In genomic region chr9:137502008-137502913, GRCh38 we compare ENCODE assay signal across 1 cellular context.
TF ChIP-seq lines count a peak whose summit lies in the region.

No MANE protein-coding gene starts in this region.

TF ChIP-seq in HepG2, 621 proteins besides CTCF, POLR2A, EP300 and RAD21:
- no peak for TF ChIP-seq SP5 (CRISPR knock-in tag; IDR thresholded peaks at IDR 0.05; ENCODE audit: borderline replicate concordance, low read depth)
- TF ChIP-seq, protein P1, sequence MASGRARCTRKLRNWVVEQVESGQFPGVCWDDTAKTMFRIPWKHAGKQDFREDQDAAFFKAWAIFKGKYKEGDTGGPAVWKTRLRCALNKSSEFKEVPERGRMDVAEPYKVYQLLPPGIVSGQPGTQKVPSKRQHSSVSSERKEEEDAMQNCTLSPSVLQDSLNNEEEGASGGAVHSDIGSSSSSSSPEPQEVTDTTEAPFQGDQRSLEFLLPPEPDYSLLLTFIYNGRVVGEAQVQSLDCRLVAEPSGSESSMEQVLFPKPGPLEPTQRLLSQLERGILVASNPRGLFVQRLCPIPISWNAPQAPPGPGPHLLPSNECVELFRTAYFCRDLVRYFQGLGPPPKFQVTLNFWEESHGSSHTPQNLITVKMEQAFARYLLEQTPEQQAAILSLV (CRISPR knock-in tag; IDR thresholded peaks at IDR 0.05; ENCODE audit: borderline replicate concordance) = no peak
- TF ChIP-seq CENPT (CRISPR knock-in tag; IDR thresholded peaks at IDR 0.05; ENCODE audit: low read depth) = no peak
- no peak for TF ChIP-seq CENPBD1 (CRISPR knock-in tag; IDR thresholded peaks at IDR 0.05; ENCODE audit: borderline replicate concordance, low read depth)
- TF ChIP-seq TRIM22 (IDR thresholded peaks at IDR 0.05) = no peak
- TF ChIP-seq KMT2A (CRISPR knock-in tag; IDR thresholded peaks at IDR 0.05) = no peak
- no peak for TF ChIP-seq PLSCR1 (CRISPR knock-in tag; IDR thresholded peaks at IDR 0.05; ENCODE audit: borderline replicate concordance)
- TF ChIP-seq FOXP1 (IDR thresholded peaks at IDR 0.05) = no peak
- no peak for TF ChIP-seq FOXP1 (CRISPR knock-in tag; IDR thresholded peaks at IDR 0.05)
- no peak for TF ChIP-seq ZNF180 (CRISPR knock-in tag; IDR thresholded peaks at IDR 0.05; ENCODE audit: borderline replicate concordance, low read depth)
- TF ChIP-seq TOE1 (CRISPR knock-in tag; IDR thresholded peaks at IDR 0.05) = no peak
- TF ChIP-seq ZNF616 (CRISPR knock-in tag; IDR thresholded peaks at IDR 0.05; ENCODE audit: low read depth) = no peak
- no peak for TF ChIP-seq ZNF282 (IDR thresholded peaks at IDR 0.05; ENCODE audit: partially characterized antibody)
